ENCODE assay signal across 8 cellular contexts in the genomic region with DNA sequence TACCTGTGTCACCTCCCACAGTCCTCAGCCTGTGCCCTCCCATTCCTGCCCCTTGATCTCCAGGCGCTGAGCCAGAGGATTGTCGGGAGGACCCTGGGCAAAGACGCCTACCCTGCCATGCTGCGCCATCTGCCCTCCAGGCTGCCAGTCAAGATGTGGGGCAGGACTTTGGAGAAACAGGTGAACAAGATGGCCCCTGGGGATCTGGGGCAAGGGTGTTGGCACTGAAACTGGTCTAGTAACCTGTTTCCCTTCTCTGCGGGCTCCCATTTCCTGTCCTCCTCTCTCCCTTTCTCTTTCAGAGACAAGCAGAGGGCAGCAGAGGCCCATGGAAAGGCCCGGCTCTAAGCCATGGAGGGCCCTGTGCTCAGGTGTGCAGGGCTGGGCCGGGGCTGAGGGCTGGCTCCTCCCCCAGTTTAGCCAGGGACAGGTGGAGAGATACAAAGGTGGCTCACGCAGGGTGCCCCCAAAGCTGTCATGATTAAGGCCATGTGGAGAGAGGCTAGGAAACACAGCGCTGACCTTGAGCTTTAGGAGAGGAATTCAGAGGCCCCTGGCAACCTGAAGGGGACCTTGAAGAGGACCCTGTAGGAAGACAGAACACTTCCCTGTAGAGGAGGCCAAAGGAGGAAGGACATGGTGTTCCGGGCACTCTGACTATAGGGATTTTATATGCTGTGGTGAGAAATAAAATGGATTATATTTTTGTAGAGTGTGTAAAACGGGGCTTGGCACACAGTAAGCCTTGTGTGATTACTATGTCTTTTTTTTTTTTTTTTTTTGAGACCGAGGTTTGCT. TPM values are rescaled to one million over a fixed set of nuclear protein-coding genes. Genes with fewer than 3 reads are reported as not detected.
A peak's percentile ranks its signal among the peaks of the same experiment; 100 is the strongest.
DNase-seq lines count a peak whose midpoint lies in the region; ATAC-seq and TF ChIP-seq lines count a peak whose summit lies in the region.

A gene (plus strand): TSS at position 74 of the 798 bp plus-strand sequence. CDS start 44 bp downstream, at position 118.

- H3K9ac ChIP-seq in colonic mucosa (ENCODE audit: low read depth in 2 of 2, low read length in 2 of 2): peak within 1 kb of the TSS in 1 of 2 donors; percentile 31

- intact Hi-C loops in colonic mucosa (cut with DNase I): no loop called here

- DNase-seq in SKM-1 treated with dmso at 0.1 percent for 144 hours (lab: John Stamatoyannopoulos, UW; ENCODE audit: unreplicated experiment) (peak; percentile 3), SKM-1 (lab: John Stamatoyannopoulos, UW; ENCODE audit: unreplicated experiment) (no peak), NCI-H2196 treated with DMSO at 0.1 percent for 48 hours (lab: John Stamatoyannopoulos, UW; ENCODE audit: unreplicated experiment) (peak; percentile 30), colonic mucosa (peak; percentile 75), progenitor cell of endocrine pancreas (ENCODE audit: low spot score, unreplicated experiment) (peak; percentile 23)
- DNase-seq in effector CD4-positive, alpha-beta T cell: no peak

- no peaks in the 10 kb centered on the region for H3K4me1 ChIP-seq in colonic mucosa

- H3K9me3 Mint-ChIP-seq in progenitor cell of endocrine pancreas (ENCODE audit: low read depth): peaks cover 4% of the 10 kb centered on the region

- no peaks in the 10 kb centered on the region for H3K36me3 Mint-ChIP-seq in progenitor cell of endocrine pancreas (ENCODE audit: insufficient read depth)

- no peak within 1 kb of the TSS for H3K4me3 ChIP-seq in colonic mucosa

- H3K27ac ChIP-seq in colonic mucosa: peak within 1 kb of the TSS; percentile 50

- H3K4me3 Mint-ChIP-seq in progenitor cell of endocrine pancreas (ENCODE audit: low read depth): no peak within 1 kb of the TSS

- no peaks in the 10 kb centered on the region for H3K36me3 ChIP-seq in colonic mucosa

- no peaks in the 10 kb centered on the region for H3K27me3 ChIP-seq in colonic mucosa

- TF ChIP-seq CTCF in colonic mucosa (IDR thresholded peaks at IDR 0.05) (peak; percentile 23), progenitor cell of endocrine pancreas (IDR thresholded peaks at IDR 0.05; ENCODE audit: unreplicated experiment) (peak; percentile 54)

- H3K27me3 Mint-ChIP-seq in progenitor cell of endocrine pancreas: no peaks in the 10 kb centered on the region

- ATAC-seq in GM21390 (IDR thresholded peaks at IDR 0.05; ENCODE audit: unreplicated experiment): no peak
- no peak for ATAC-seq in HG02981 (IDR thresholded peaks at IDR 0.05; ENCODE audit: unreplicated experiment)

- H3K27ac Mint-ChIP-seq in progenitor cell of endocrine pancreas: peak within 1 kb of the TSS; percentile 84

- no peaks in the 10 kb centered on the region for H3K9me3 ChIP-seq in colonic mucosa

- peaks cover 5% of the 10 kb centered on the region for H3K4me1 Mint-ChIP-seq in progenitor cell of endocrine pancreas (ENCODE audit: low read depth)

RNA-seq across cellular contexts. Expression of the gene that starts here (rescaled TPM):
- total RNA-seq in colonic mucosa: 1 to 10 TPM; 4.0 to 9.0 TPM
- not detected in 2 replicates for total RNA-seq in progenitor cell of endocrine pancreas

Comparison
In these comparisons a context has a peak if more than half of its experiments do, and no peak if none do; other contexts are left out.
1. DNase-seq: peak in SKM-1 treated with dmso at 0.1 percent for 144 hours (single experiment), NCI-H2196 treated with DMSO at 0.1 percent for 48 hours (single experiment) and colonic mucosa (single experiment); none in SKM-1 (single experiment) and effector CD4-positive, alpha-beta T cell (single experiment).
2. Peak in DNase-seq in progenitor cell of endocrine pancreas; RNA of the gene not detected or under 1 TPM.